ENCODE assay signal across 8 cellular contexts in the genomic region with DNA sequence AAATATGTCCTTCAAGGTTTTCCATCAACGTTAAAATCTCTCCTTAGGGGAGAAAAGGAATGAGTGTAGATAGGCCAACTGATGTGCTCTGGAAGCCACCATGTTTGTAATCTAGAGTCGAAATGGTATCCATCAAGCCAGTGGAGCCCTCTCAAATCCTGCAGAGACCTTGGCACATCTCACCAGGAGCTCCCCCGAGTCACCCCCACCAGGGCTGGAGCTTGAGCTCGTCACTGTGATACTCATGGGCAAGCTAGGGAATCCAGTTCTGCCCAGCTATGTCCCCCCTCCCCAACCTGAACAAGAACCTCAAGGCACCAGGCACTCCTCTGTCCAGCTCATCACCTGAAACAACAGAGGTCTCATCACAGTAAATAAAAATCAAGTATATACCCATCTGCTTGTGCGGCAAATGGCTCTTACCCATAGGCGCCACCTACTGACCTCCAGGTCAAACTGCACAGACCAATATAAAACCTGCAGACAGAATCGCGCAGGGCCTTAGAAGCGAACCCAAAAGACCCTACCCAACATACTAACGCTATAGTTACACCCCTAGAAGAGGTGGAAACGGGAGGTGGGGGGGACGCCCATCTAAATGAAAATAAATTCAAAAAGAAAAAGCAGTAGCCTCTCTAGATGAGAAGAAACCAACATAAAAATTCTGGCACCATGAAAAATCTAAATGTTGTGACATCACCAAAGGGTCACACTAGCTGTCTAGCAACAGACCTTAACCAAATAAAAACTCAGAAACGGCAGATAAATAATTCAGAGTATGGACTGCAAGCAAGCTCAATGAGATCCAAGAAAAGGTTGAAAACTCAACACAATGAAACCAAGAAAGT.
DNase-seq lines count a peak whose midpoint lies in the region; ATAC-seq and TF ChIP-seq lines count a peak whose summit lies in the region.

No MANE protein-coding gene starts in this region.

- peaks cover 21% of the 10 kb centered on the region for H3K36me3 Mint-ChIP-seq in glutamatergic neuron (ENCODE audit: unreplicated experiment)
- H3K36me3 Mint-ChIP-seq in CD4-positive, alpha-beta T cell (ENCODE audit: low read depth) = peaks cover 30% of the 10 kb centered on the region

- peaks cover 2% of the 10 kb centered on the region for H3K27me3 Mint-ChIP-seq in glutamatergic neuron (ENCODE audit: unreplicated experiment)
- H3K27me3 Mint-ChIP-seq in CD4-positive, alpha-beta T cell = no peaks in the 10 kb centered on the region

- H3K4me1 ChIP-seq in transverse colon (peaks cover 0 to 15% (median 7%) of the 10 kb centered on the region in 4 donors), uterus (no peaks in the 10 kb centered on the region)

- H3K27ac ChIP-seq in transverse colon (no peak overlapping the region), uterus (no peak overlapping the region)
- H3K27ac ChIP-seq in CD4-positive, alpha-beta T cell (ENCODE audit: low read depth, low read length) = no peak overlapping the region

- H3K4me3 Mint-ChIP-seq in glutamatergic neuron (ENCODE audit: unreplicated experiment) = no peak overlapping the region
- no peak overlapping the region for H3K4me3 Mint-ChIP-seq in CD4-positive, alpha-beta T cell

- in situ Hi-C loops in transverse colon (cut with MboI; ENCODE audit: low pct_ligation_motif_present in 1 of 4, low pct_unique_long_range_greater_than_20kb in 1 of 4, low sequenced_read_pairs in 3 of 4) = no loop called here

- H3K36me3 ChIP-seq in transverse colon (no peaks in the 10 kb centered on the region), uterus (no peaks in the 10 kb centered on the region)

- ATAC-seq in HG03342 (IDR thresholded peaks at IDR 0.05; ENCODE audit: unreplicated experiment) = peak; percentile 55
- ATAC-seq in CD4-positive, alpha-beta T cell (ENCODE audit: poor library complexity) = no peak

- TF ChIP-seq CTCF in glutamatergic neuron (IDR thresholded peaks at IDR 0.05; ENCODE audit: partially characterized antibody, unreplicated experiment) (peak; percentile 70), transverse colon (IDR thresholded peaks at IDR 0.05) (peak in 4 of 5 experiments; percentile 30 to 48 (median 42)), uterus (IDR thresholded peaks at IDR 0.05) (no peak)
- no peak for TF ChIP-seq CTCF in CD4-positive, alpha-beta T cell (IDR thresholded peaks at IDR 0.05)

- H3K4me3 ChIP-seq in transverse colon (no peak overlapping the region), uterus (no peak overlapping the region)

- peaks cover 2% of the 10 kb centered on the region for H3K9me3 Mint-ChIP-seq in glutamatergic neuron (ENCODE audit: unreplicated experiment)
- peaks cover 8% of the 10 kb centered on the region for H3K9me3 Mint-ChIP-seq in CD4-positive, alpha-beta T cell

- H3K4me1 Mint-ChIP-seq in glutamatergic neuron (ENCODE audit: low read depth, unreplicated experiment) = no peaks in the 10 kb centered on the region
- H3K4me1 Mint-ChIP-seq in CD4-positive, alpha-beta T cell (ENCODE audit: low read depth) = peaks cover 49% of the 10 kb centered on the region

- intact Hi-C loops in transverse colon (cut with DNase I; ENCODE audit: low total_unique reads) = no loop called here
- intact Hi-C loops in uterus (cut with DNase I; ENCODE audit: low total_unique reads) = no loop called here
- intact Hi-C loops in CD4-positive, alpha-beta T cell (cut with DNase I, micrococcal nuclease) = no loop called here

- POLR2A ChIA-PET in CD4-positive, alpha-beta T cell (lab: Charles Lee) = interaction anchor here (1.4 kb wide), 1 partner anchor 19 kb away, joined by 3 read pairs; no protein-coding TSS in a partner anchor

- 57 to 67% methylated on average over 6 to 13 of the region's 13 CpGs for WGBS in transverse colon (ENCODE audit: low coverage in 1 of 2), 2 donors

- no peak overlapping the region for H3K27ac Mint-ChIP-seq in glutamatergic neuron (ENCODE audit: unreplicated experiment)
- no peak overlapping the region for H3K27ac Mint-ChIP-seq in CD4-positive, alpha-beta T cell

- no peak for TF ChIP-seq EP300 in transverse colon (IDR thresholded peaks at IDR 0.05; ENCODE audit: low read depth)

- H3K9me3 ChIP-seq in transverse colon = no peaks in the 10 kb centered on the region
- no peaks in the 10 kb centered on the region for H3K9me3 ChIP-seq in uterus
- H3K9me3 ChIP-seq in CD4-positive, alpha-beta T cell (ENCODE audit: control insufficient read depth, low read length) = peaks cover 14% of the 10 kb centered on the region

- DNase-seq in activated T-cell treated with anti-CD3 and anti-CD28 coated beads for 24 hours (ENCODE audit: low read depth) (peak; percentile 5), SKM-1 (lab: John Stamatoyannopoulos, UW; ENCODE audit: unreplicated experiment) (peak; percentile 8), glutamatergic neuron (no peak), transverse colon (no peak), uterus (no peak)
- DNase-seq in activated T-cell treated with anti-CD3 and anti-CD28 coated beads, Interleukin-2, amount 50 U/mL, for 1 hour = no peak
- no peak for DNase-seq in CD4-positive, alpha-beta T cell

- H3K27me3 ChIP-seq in transverse colon = no peaks in the 10 kb centered on the region
- H3K27me3 ChIP-seq in uterus = no peaks in the 10 kb centered on the region
- no peaks in the 10 kb centered on the region for H3K27me3 ChIP-seq in CD4-positive, alpha-beta T cell (ENCODE audit: control insufficient read depth, insufficient read depth, low read length)

- no peak for TF ChIP-seq POLR2A in transverse colon (IDR thresholded peaks at IDR 0.05)
- no peak for TF ChIP-seq POLR2A in uterus (IDR thresholded peaks at IDR 0.05)

- CTCF ChIA-PET in CD4-positive, alpha-beta T cell (lab: Charles Lee) = interaction anchor here (0.7 kb wide), 1 partner anchor 15 kb away, joined by 3 read pairs; no protein-coding TSS in a partner anchor

Comparison
In these comparisons a context has a peak if more than half of its experiments do, and no peak if none do; other contexts are left out.
1. DNase-seq: peak in activated T-cell treated with anti-CD3 and anti-CD28 coated beads for 24 hours (single experiment) and SKM-1 (single experiment); none in activated T-cell treated with anti-CD3 and anti-CD28 coated beads, Interleukin-2, amount 50 U/mL, for 1 hour (single experiment), glutamatergic neuron (single experiment), transverse colon (single experiment), uterus (0 of 2) and CD4-positive, alpha-beta T cell (0 of 10).
2. CTCF ChIP-seq: peak in glutamatergic neuron (single experiment) and transverse colon (4 of 5); none in uterus (0 of 4) and CD4-positive, alpha-beta T cell (single experiment).